Comparison of ENCODE assay signal across 9 cellular contexts in the genomic region with DNA sequence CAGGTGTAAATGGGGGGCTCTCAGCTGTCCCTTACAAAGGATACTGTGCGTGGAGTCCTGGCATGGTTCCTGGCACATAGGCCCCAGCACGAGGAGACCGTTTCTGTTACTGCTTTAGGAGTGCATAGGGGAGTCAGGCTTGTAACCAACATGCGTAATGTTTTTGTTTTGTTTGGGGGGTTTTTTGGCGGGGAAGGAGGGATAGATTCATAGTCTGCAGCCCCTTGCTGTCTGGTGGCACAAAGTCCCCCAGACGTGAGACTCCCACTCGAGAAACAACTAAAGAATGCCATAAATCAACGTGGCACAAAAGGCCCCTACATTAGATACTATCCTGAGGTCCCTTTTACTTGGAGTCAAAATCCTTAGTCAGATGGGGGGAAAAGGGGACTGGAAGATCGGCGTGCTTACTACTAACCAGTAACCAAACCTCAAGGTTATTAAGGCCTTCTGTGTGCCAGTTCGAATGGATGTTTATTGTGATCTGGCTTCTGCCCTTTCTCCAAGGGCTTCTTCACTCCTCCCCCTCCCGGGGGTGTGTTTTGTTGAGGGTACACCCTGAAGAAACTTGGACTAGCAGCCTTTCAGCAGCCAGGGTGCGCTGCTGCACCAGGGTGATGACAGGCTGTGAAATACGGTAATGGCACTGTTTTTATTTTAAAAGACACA. TPM values are rescaled to one million over a fixed set of nuclear protein-coding genes. Genes with fewer than 3 reads are reported as not detected.
A peak's percentile ranks its signal among the peaks of the same experiment; 100 is the strongest.
DNase-seq lines count a peak whose midpoint lies in the region; FAIRE-seq and TF ChIP-seq lines count a peak whose summit lies in the region.
"Had no signal": no experiment of that assay in that cellular context is flagged by ENCODE, and none has a peak within 500 bp of the region (broad histone marks: within the 10 kb centered on the region; RNA-seq: fewer than 3 reads in every experiment).

No MANE protein-coding gene starts in this region.

- no peak for FAIRE-seq in H1 (lab: Jason Lieb, UNC)
- FAIRE-seq: TTC549 had no signal

- no peak overlapping the region for H2BK20ac ChIP-seq in H1 (ENCODE audit: low read length)

- H3K79me2 ChIP-seq in H1 (ENCODE audit: control insufficient read depth in 1 of 2, insufficient read depth in 2 of 2, low read length in 2 of 2): peaks cover 25 to 40% of the 10 kb centered on the region in 2 experiments

- no peaks in the 10 kb centered on the region for H3K9me3 ChIP-seq in H1 (ENCODE audit: insufficient read depth in 2 of 2, low read depth in 1 of 2, low read length in 1 of 2)
- H3K9me3 ChIP-seq in mesodermal cell (ENCODE audit: control insufficient read depth, low read length): no peaks in the 10 kb centered on the region

- no peak overlapping the region for H4K91ac ChIP-seq in H1 (replicated peaks; ENCODE audit: insufficient read length, low read length)

- peaks cover 20% of the 10 kb centered on the region for H3K23me2 ChIP-seq in H1 (ENCODE audit: low read depth, low read length)

- no peak overlapping the region for H4K5ac ChIP-seq in H1 (ENCODE audit: insufficient read length, low read depth, low read length)

- H3K36me3 ChIP-seq in H1 (ENCODE audit: control insufficient read depth in 2 of 4, insufficient read depth in 4 of 4, low read length in 3 of 4) (peaks cover 24 to 45% (median 40%) of the 10 kb centered on the region in 4 experiments), mesodermal cell (ENCODE audit: control insufficient read depth, insufficient read depth, low read length) (peaks cover 55% of the 10 kb centered on the region)

- H2BK5ac ChIP-seq in H1 (ENCODE audit: low read depth, low read length): peak overlapping the region; percentile 45; the same call in 1 of the 2 replicates

- no peak overlapping the region for H3K56ac ChIP-seq in H1 (replicated peaks; ENCODE audit: insufficient read length, low read depth, low read length)

- peak; percentile 78 to 82 (median 81) for TF ChIP-seq CTCF in H1 (IDR thresholded peaks at IDR 0.05; ENCODE audit: control extremely low read depth in 1 of 3, insufficient read depth in 1 of 3, low read depth in 1 of 3, low read length in 3 of 3)

- TF ChIP-seq POLR2A in GM19193 (IDR thresholded peaks at IDR 0.05; ENCODE audit: extremely low read depth, insufficient read depth, insufficient read length) (peak; percentile 41), H1 (IDR thresholded peaks at IDR 0.05; ENCODE audit: control extremely low read depth in 1 of 2, low read depth in 2 of 2, low read length in 2 of 2) (no peak)

- H3K23ac ChIP-seq in H1 (ENCODE audit: insufficient read length): no peak overlapping the region

- H3K27me3 ChIP-seq in H1 (replicated peaks in 1 of 4; ENCODE audit: control insufficient read depth in 3 of 4, extremely low read depth in 1 of 4, insufficient read depth in 3 of 4, low read length in 3 of 4): no peaks in the 10 kb centered on the region

- peaks cover 3 to 11% of the 10 kb centered on the region in 2 experiments for H4K20me1 ChIP-seq in H1 (replicated peaks in 1 of 2; ENCODE audit: control insufficient read depth in 1 of 2, insufficient read depth in 2 of 2, low read length in 2 of 2)

- peak overlapping the region; percentile 95; the same call in 1 of the 2 replicates for H4K8ac ChIP-seq in H1 (ENCODE audit: extremely low read depth, insufficient read depth, low read length)

- H3K4me2 ChIP-seq in H1 (ENCODE audit: insufficient read depth in 1 of 2, low read depth in 2 of 2, low read length in 2 of 2): peak overlapping the region; percentile 99 to 100

- TF ChIP-seq RAD21 in H1 (IDR thresholded peaks at IDR 0.05 in 1 of 2, conservative IDR thresholded peaks at IDR 0.05 in 1 of 2; ENCODE audit: low read depth in 2 of 2, low read length in 2 of 2): peak; percentile 86 to 87

- no peak for TF ChIP-seq EP300 in H1 (IDR thresholded peaks at IDR 0.05; ENCODE audit: borderline replicate concordance in 1 of 2, low read depth in 2 of 2, low read length in 2 of 2)

- H2AFZ ChIP-seq in H1 (ENCODE audit: low read length): 0 out of 2 replicates have a peak overlapping the region, but pooled peaks have one; percentile 62

- H3K4me1 ChIP-seq in H1 (replicated peaks in 1 of 4; ENCODE audit: control insufficient read depth in 3 of 4, insufficient read depth in 4 of 4, low read length in 3 of 4) (peaks cover 0 to 4% (median 0%) of the 10 kb centered on the region in 4 experiments; a peak in 1 of 7 replicates), mesodermal cell (ENCODE audit: control insufficient read depth, insufficient read depth, low read length, poor library complexity, severe bottlenecking) (peaks cover 3% of the 10 kb centered on the region)

- H2BK12ac ChIP-seq in H1 (ENCODE audit: low read depth, low read length): peak overlapping the region; percentile 22; the same call in 1 of the 2 replicates

- H3K4ac ChIP-seq in H1 (replicated peaks; ENCODE audit: insufficient read length, low read depth, low read length): no peak overlapping the region

- no peak overlapping the region for H2AK5ac ChIP-seq in H1 (ENCODE audit: low read depth, low read length)

- no peaks in the 10 kb centered on the region for H3K79me1 ChIP-seq in H1 (ENCODE audit: low read depth, low read length)

- no peak overlapping the region for H3K18ac ChIP-seq in H1 (ENCODE audit: extremely low read depth, low read length)

- no peak overlapping the region for H2BK15ac ChIP-seq in H1 (ENCODE audit: low read length)

- H3K27ac ChIP-seq in H1 (ENCODE audit: low read depth, low read length) (peak overlapping the region; percentile 65), mesodermal cell (ENCODE audit: low read depth, low read length, severe bottlenecking) (peak overlapping the region; percentile 77)

- CTCF ChIA-PET in H1 (lab: Charles Lee; ENCODE audit: partially characterized antibody): interaction anchor here (0.9 to 24.3 kb wide), 10 partner anchors 10 to 74 kb away, joined by 3 to 523 read pairs (median 4); no protein-coding TSS in a partner anchor

- no peak overlapping the region for H3K14ac ChIP-seq in H1 (ENCODE audit: insufficient read length)

- 10% methylated on average over 14 of the region's 14 CpGs; no CpG with 5 or more reads in 1 of the 2 experiments for WGBS in H1 (ENCODE audit: extremely low coverage in 1 of 2, insufficient coverage in 1 of 2, insufficient read length in 1 of 2, insufficient replicate concordance in 2 of 2, low coverage in 1 of 2, low lambda C conversion rate in 2 of 2, missing lambda C conversion rate in 1 of 2), 2 experiments
- WGBS in mesodermal cell (ENCODE audit: insufficient coverage in 2 of 2), 2 experiments: 3 to 4% methylated on average over 3 to 5 of the region's 14 CpGs

- H2BK120ac ChIP-seq in H1 (replicated peaks; ENCODE audit: low read depth, low read length): no peak overlapping the region

- POLR2A ChIA-PET in H1 (lab: Charles Lee; ENCODE audit: partially characterized antibody): interaction anchor here (1.1 to 4.3 kb wide), 7 partner anchors 15 to 58 kb away, joined by 3 to 40 read pairs (median 6); no protein-coding TSS in a partner anchor

- DNase-seq in AML-193 (lab: John Stamatoyannopoulos, UW) (peak; percentile 75 to 87), HT-29 (ENCODE audit: low spot score) (peak; percentile 90), H1 (ENCODE audit: low read depth in 1 of 2, low spot score in 2 of 2) (peak; percentile 56 to 72)
- DNase-seq in NK-92 treated with Interleukin-12 subunit alpha and Interleukin-12 subunit beta, amount 100 ng/mL, for 24 hours (lab: John Stamatoyannopoulos, UW): peak; percentile 64
- DNase-seq in activated CD8-positive, alpha-beta memory T cell treated with anti-CD3 and anti-CD28 coated beads for 4 hours (ENCODE audit: low read depth in 2 of 2): peak; percentile 76 to 80
- peak; percentile 70 for DNase-seq in stimulated activated CD8-positive, alpha-beta memory T cell treated with anti-CD3 and anti-CD28 coated beads, Interleukin-15, amount 100 ng/mL, for 1 hour (ENCODE audit: low read depth)

- peak overlapping the region in 3 of 4 experiments; percentile 70 to 82 (median 79); a peak in 5 of 7 replicates for H3K9ac ChIP-seq in H1 (replicated peaks in 1 of 4; ENCODE audit: extremely low read depth in 1 of 4, low read depth in 3 of 4, low read length in 3 of 4)

- H3K4me3 ChIP-seq in H1 (ENCODE audit: extremely low read depth in 1 of 4, insufficient read depth in 2 of 4, low read depth in 3 of 4, low read length in 4 of 4) (peak overlapping the region; percentile 75 to 100 (median 94)), mesodermal cell (ENCODE audit: extremely low read depth, insufficient read depth, low read length, poor library complexity, severe bottlenecking) (peak overlapping the region; percentile 98)

RNA-seq across cellular contexts. Expression of gene ISCU, which starts 0.9 kb away (rescaled TPM):
- total RNA-seq in HT-29 (2014; rRNA removed; shearing (Covaris generic)): 71.1 and 91.3 TPM in 2 replicates
- total RNA-seq in H1 (2021; fragmentation: NEBNext Ultra II Directional; extraction: Animal tissue kit (Norgen Biotek cat#: 25700)): 78.1 and 82.3 TPM in 2 replicates
- polyA plus RNA-seq in H1 (2011; rRNA removed): 54.5 and 72.1 TPM in 2 replicates
- 78.1 TPM for polyA plus RNA-seq in H1 (2011; cell fraction: cytosol; rRNA removed)
- 62.2 TPM for polyA plus RNA-seq in H1 (2011; cell fraction: nucleus; rRNA removed)
- polyA plus RNA-seq in H1 (2012, experiment 1 of 2): 90.4 to 92.7 TPM (median 91.1 TPM) in 4 replicates
- polyA plus RNA-seq in H1 (2012, experiment 2 of 2): 48.9 TPM
- polyA plus RNA-seq in H1 (2013, experiment 1 of 2): 70.5 TPM
- polyA plus RNA-seq in H1 (2013, experiment 2 of 2): 70.7 TPM
- 43.8 and 59.1 TPM in 2 replicates for polyA minus RNA-seq in H1 (2011; rRNA and poly(A)+ RNA removed)
- polyA minus RNA-seq in H1 (2011; cell fraction: cytosol; rRNA and poly(A)+ RNA removed): 19.7 TPM
- polyA minus RNA-seq in H1 (2011; cell fraction: nucleus; rRNA and poly(A)+ RNA removed): 42.0 TPM
- polyA plus RNA-seq in mesodermal cell (2013, experiment 1 of 2): 145 TPM
- polyA plus RNA-seq in mesodermal cell (2013, experiment 2 of 2): 137 TPM

RNA-seq across cellular contexts. Expression of gene SART3, which starts 2.3 kb away (rescaled TPM):
- total RNA-seq in HT-29 (2014; rRNA removed; shearing (Covaris generic)): 91.8 and 98.9 TPM in 2 replicates
- 89.6 and 103 TPM in 2 replicates for total RNA-seq in H1 (2021; fragmentation: NEBNext Ultra II Directional; extraction: Animal tissue kit (Norgen Biotek cat#: 25700))
- polyA plus RNA-seq in H1 (2011; rRNA removed): 16.0 and 21.4 TPM in 2 replicates
- polyA plus RNA-seq in H1 (2011; cell fraction: cytosol; rRNA removed): 38.1 TPM
- 57.9 TPM for polyA plus RNA-seq in H1 (2011; cell fraction: nucleus; rRNA removed)
- polyA plus RNA-seq in H1 (2012, experiment 1 of 2): 66.9 to 81.1 TPM (median 74.1 TPM) in 4 replicates
- 10.3 TPM for polyA plus RNA-seq in H1 (2012, experiment 2 of 2)
- 46.8 TPM for polyA plus RNA-seq in H1 (2013, experiment 1 of 2)
- polyA plus RNA-seq in H1 (2013, experiment 2 of 2): 41.7 TPM
- 53.9 and 54.8 TPM in 2 replicates for polyA minus RNA-seq in H1 (2011; rRNA and poly(A)+ RNA removed)
- 43.7 TPM for polyA minus RNA-seq in H1 (2011; cell fraction: cytosol; rRNA and poly(A)+ RNA removed)
- 142 TPM for polyA minus RNA-seq in H1 (2011; cell fraction: nucleus; rRNA and poly(A)+ RNA removed)
- 44.2 TPM for polyA plus RNA-seq in mesodermal cell (2013, experiment 1 of 2)
- polyA plus RNA-seq in mesodermal cell (2013, experiment 2 of 2): 38.5 TPM

RNA-seq across cellular contexts. Expression of gene TMEM119, which starts 34.6 kb away (rescaled TPM):
- total RNA-seq in HT-29 (2014; rRNA removed; shearing (Covaris generic)): not detected in 2 replicates
- total RNA-seq in H1 (2021; fragmentation: NEBNext Ultra II Directional; extraction: Animal tissue kit (Norgen Biotek cat#: 25700)): 0.48 and 0.61 TPM in 2 replicates
- 0.35 TPM in 2 replicates for polyA plus RNA-seq in H1 (2011; rRNA removed)
- 0.41 TPM for polyA plus RNA-seq in H1 (2011; cell fraction: cytosol; rRNA removed)
- 0.27 TPM for polyA plus RNA-seq in H1 (2011; cell fraction: nucleus; rRNA removed)
- polyA plus RNA-seq in H1 (2012, experiment 1 of 2): 0.16 to 0.42 TPM (median 0.24 TPM) in 4 replicates
- 0.26 TPM for polyA plus RNA-seq in H1 (2012, experiment 2 of 2)
- polyA plus RNA-seq in H1 (2013, experiment 1 of 2): 0.55 TPM
- polyA plus RNA-seq in H1 (2013, experiment 2 of 2): 0.68 TPM
- not detected in 2 replicates for polyA minus RNA-seq in H1 (2011; rRNA and poly(A)+ RNA removed)
- polyA minus RNA-seq in H1 (2011; cell fraction: cytosol; rRNA and poly(A)+ RNA removed): not detected
- not detected for polyA minus RNA-seq in H1 (2011; cell fraction: nucleus; rRNA and poly(A)+ RNA removed)
- polyA plus RNA-seq in mesodermal cell (2013, experiment 1 of 2): 6.6 TPM
- 6.6 TPM for polyA plus RNA-seq in mesodermal cell (2013, experiment 2 of 2)

RNA-seq across cellular contexts. Expression of gene FICD, which starts 48.2 kb away (rescaled TPM):
- total RNA-seq in HT-29 (2014; rRNA removed; shearing (Covaris generic)): 9.1 and 9.6 TPM in 2 replicates
- 6.0 TPM in 2 replicates for total RNA-seq in H1 (2021; fragmentation: NEBNext Ultra II Directional; extraction: Animal tissue kit (Norgen Biotek cat#: 25700))
- 2.2 and 3.0 TPM in 2 replicates for polyA plus RNA-seq in H1 (2011; rRNA removed)
- polyA plus RNA-seq in H1 (2011; cell fraction: cytosol; rRNA removed): 2.3 TPM
- 6.1 TPM for polyA plus RNA-seq in H1 (2011; cell fraction: nucleus; rRNA removed)
- 4.6 to 6.0 TPM (median 5.7 TPM) in 4 replicates for polyA plus RNA-seq in H1 (2012, experiment 1 of 2)
- polyA plus RNA-seq in H1 (2012, experiment 2 of 2): 1.9 TPM
- 5.6 TPM for polyA plus RNA-seq in H1 (2013, experiment 1 of 2)
- 6.5 TPM for polyA plus RNA-seq in H1 (2013, experiment 2 of 2)
- 5.3 TPM in 2 replicates for polyA minus RNA-seq in H1 (2011; rRNA and poly(A)+ RNA removed)
- 4.6 TPM for polyA minus RNA-seq in H1 (2011; cell fraction: cytosol; rRNA and poly(A)+ RNA removed)
- 7.9 TPM for polyA minus RNA-seq in H1 (2011; cell fraction: nucleus; rRNA and poly(A)+ RNA removed)
- polyA plus RNA-seq in mesodermal cell (2013, experiment 1 of 2): 4.1 TPM
- 3.5 TPM for polyA plus RNA-seq in mesodermal cell (2013, experiment 2 of 2)

Comparison
In these comparisons a context has a peak if more than half of its experiments do, and no peak if none do; other contexts are left out.
1. Peak in every context shown above with its lines: DNase-seq, H3K4me3 ChIP-seq and H3K27ac ChIP-seq.